In the genomic region with DNA sequence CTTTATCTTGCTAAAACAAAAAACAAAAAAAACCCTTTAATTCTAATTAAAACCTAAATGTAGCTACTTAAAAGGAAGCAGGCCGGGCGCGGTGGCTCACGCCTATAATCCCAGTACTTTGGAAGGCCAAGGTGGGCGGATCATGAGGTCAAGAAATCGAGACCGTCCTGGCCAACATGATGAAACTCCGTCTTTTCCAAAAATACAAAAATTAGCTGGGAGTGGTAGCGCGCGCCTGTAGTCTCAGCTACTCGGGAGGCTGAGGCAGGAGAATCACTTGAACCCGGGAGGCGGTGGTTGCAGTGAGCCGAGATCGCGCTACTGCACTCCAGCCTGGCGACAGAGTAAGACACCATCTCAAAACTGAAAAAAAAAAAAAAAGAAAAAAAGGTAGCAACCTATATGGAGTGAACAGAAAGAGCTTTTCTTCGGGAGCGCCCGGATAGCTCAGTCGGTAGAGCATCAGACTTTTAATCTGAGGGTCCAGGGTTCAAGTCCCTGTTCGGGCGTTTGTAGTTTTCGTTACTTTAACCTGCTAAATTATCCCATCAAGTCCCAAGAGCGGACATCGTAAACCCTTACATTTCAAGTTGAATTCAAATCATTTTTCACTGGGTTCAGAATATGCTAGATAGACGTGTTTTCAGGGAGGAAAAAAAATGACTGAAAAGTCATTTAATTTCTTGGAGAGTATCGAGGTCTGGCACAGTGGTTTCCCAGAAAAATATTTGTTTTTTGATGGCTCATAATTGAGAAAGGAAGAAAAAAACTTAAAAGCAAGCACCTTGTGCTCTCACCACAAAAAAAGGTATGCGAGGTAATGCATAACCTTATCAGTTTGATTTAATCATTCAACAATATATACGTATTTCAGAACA, we compare ENCODE assay signal across 8 cellular contexts. TPM values are rescaled to one million over a fixed set of nuclear protein-coding genes. Genes with fewer than 3 reads are reported as not detected.
DNase-seq lines count a peak whose midpoint lies in the region; ATAC-seq lines count a peak whose summit lies in the region.

No MANE protein-coding gene starts in this region.

- H3K27ac Mint-ChIP-seq in effector memory CD8-positive, alpha-beta T cell, result peak overlapping the region; percentile 100

- H3K27me3 ChIP-seq in BLaER1 treated with 17β-estradiol and CSF1 and Interleukin-3, amounts not matched to agents 10 nM and 100 nM, result no peaks in the 10 kb centered on the region
- H3K27me3 ChIP-seq in mesendoderm (ENCODE audit: insufficient read depth, low read length, poor library complexity), result no peaks in the 10 kb centered on the region

- H2BK15ac ChIP-seq in mesendoderm (replicated peaks; ENCODE audit: low read depth), result no peak overlapping the region

- H3K79me1 ChIP-seq in mesendoderm (ENCODE audit: low read length), result no peaks in the 10 kb centered on the region

- no peaks in the 10 kb centered on the region for H3K36me3 ChIP-seq in BLaER1 treated with 17β-estradiol and CSF1 and Interleukin-3, amounts not matched to agents 10 nM and 100 nM
- no peaks in the 10 kb centered on the region for H3K36me3 ChIP-seq in mesendoderm (ENCODE audit: control insufficient read depth, insufficient read depth, low read length)

- H3K9ac ChIP-seq in BLaER1 treated with 17β-estradiol and CSF1 and Interleukin-3, amounts not matched to agents 10 nM and 100 nM, result peak overlapping the region; percentile 76 to 85 (median 83)
- H3K9ac ChIP-seq in mesendoderm (ENCODE audit: low read length), result peak overlapping the region; percentile 67

- H3K4ac ChIP-seq in mesendoderm (ENCODE audit: low read depth, low read length), result no peak overlapping the region

- no peaks in the 10 kb centered on the region for H4K20me1 ChIP-seq in BLaER1 treated with 17β-estradiol and CSF1 and Interleukin-3, amounts not matched to agents 10 nM and 100 nM

- peak overlapping the region; percentile 42 for H3K56ac ChIP-seq in mesendoderm (ENCODE audit: low read length)

- H2BK120ac ChIP-seq in mesendoderm (ENCODE audit: low read depth, low read length), result no peak overlapping the region

- peak overlapping the region; percentile 72 to 91 (median 82) for H3K4me2 ChIP-seq in BLaER1 treated with 17β-estradiol and CSF1 and Interleukin-3, amounts not matched to agents 10 nM and 100 nM
- peak overlapping the region; percentile 54 for H3K4me2 ChIP-seq in mesendoderm (ENCODE audit: low read length)

- H2BK5ac ChIP-seq in mesendoderm (ENCODE audit: low read length), result no peak overlapping the region

- DNase-seq in NCI-H748 (lab: John Stamatoyannopoulos, UW; ENCODE audit: unreplicated experiment) (peak; percentile 77), mesendoderm (peak; percentile 95)
- DNase-seq in activated CD4-positive, alpha-beta T cell treated with anti-CD3 and anti-CD28 coated beads, Interleukin-2, amount 50 U/mL, for 48 hours, result peak; percentile 80 to 83
- peak; percentile 65 to 78 (median 72) for DNase-seq in effector memory CD8-positive, alpha-beta T cell
- peak; percentile 51 for DNase-seq in stimulated activated CD8-positive, alpha-beta memory T cell treated with anti-CD3 and anti-CD28 coated beads, Interleukin-15, amount 100 ng/mL, for 1 hour (ENCODE audit: low read depth)

- no peak overlapping the region for H4K5ac ChIP-seq in mesendoderm (ENCODE audit: low read length)

- H3K4me3 ChIP-seq in BLaER1 treated with 17β-estradiol and CSF1 and Interleukin-3, amounts not matched to agents 10 nM and 100 nM, result peak overlapping the region; percentile 51 to 72 (median 64)
- peak overlapping the region; percentile 44 for H3K4me3 ChIP-seq in mesendoderm (ENCODE audit: low read length)

- peaks cover 52 to 78% (median 63%) of the 10 kb centered on the region in 10 experiments for H3K4me1 ChIP-seq in BLaER1 treated with 17β-estradiol and CSF1 and Interleukin-3, amounts not matched to agents 10 nM and 100 nM
- no peaks in the 10 kb centered on the region for H3K4me1 ChIP-seq in mesendoderm (ENCODE audit: control insufficient read depth, low read depth, low read length)

- peaks cover 0 to 2% of the 10 kb centered on the region in 2 donors for H3K9me3 Mint-ChIP-seq in effector memory CD8-positive, alpha-beta T cell

- H3K36me3 Mint-ChIP-seq in effector memory CD8-positive, alpha-beta T cell (ENCODE audit: insufficient read depth), result peaks cover 31% of the 10 kb centered on the region

- peak overlapping the region; percentile 81 to 94 (median 89) for H3K27ac ChIP-seq in BLaER1 treated with 17β-estradiol and CSF1 and Interleukin-3, amounts not matched to agents 10 nM and 100 nM
- H3K27ac ChIP-seq in mesendoderm (ENCODE audit: low read depth, low read length), result no peak overlapping the region

- H3K27me3 Mint-ChIP-seq in effector memory CD8-positive, alpha-beta T cell, result peaks cover 6 to 10% of the 10 kb centered on the region in 2 donors

- whole genome bisulfite sequencing in mesendoderm (ENCODE audit: extremely low coverage, insufficient coverage, low lambda C conversion rate), result no CpG with 5 or more reads among the region's 31 CpGs

- H3K4me1 Mint-ChIP-seq in effector memory CD8-positive, alpha-beta T cell (ENCODE audit: low read depth in 2 of 2), result peaks cover 24 to 30% of the 10 kb centered on the region in 2 donors

- H3K4me3 Mint-ChIP-seq in effector memory CD8-positive, alpha-beta T cell, result peak overlapping the region; percentile 94 to 97

- no peaks in the 10 kb centered on the region for H3K79me2 ChIP-seq in mesendoderm (ENCODE audit: control insufficient read depth, insufficient read depth, low read length)

- no peak overlapping the region for H4K8ac ChIP-seq in mesendoderm (ENCODE audit: low read depth, low read length)

- H3K18ac ChIP-seq in mesendoderm (ENCODE audit: low read length), result no peak overlapping the region

- H3K23ac ChIP-seq in mesendoderm (ENCODE audit: low read length), result no peak overlapping the region

- ATAC-seq in GM19455 (IDR thresholded peaks at IDR 0.05; ENCODE audit: unreplicated experiment), result peak; percentile 70
- ATAC-seq in HG03565 (IDR thresholded peaks at IDR 0.05; ENCODE audit: unreplicated experiment), result peak; percentile 59
- ATAC-seq in effector memory CD8-positive, alpha-beta T cell (replicated peaks), result peak; percentile 48

- no peak overlapping the region for H2AK5ac ChIP-seq in mesendoderm (ENCODE audit: low read length)

- H3K9me3 ChIP-seq in BLaER1 treated with 17β-estradiol and CSF1 and Interleukin-3, amounts not matched to agents 10 nM and 100 nM (replicated peaks in 1 of 11), result peaks cover 0 to 22% (median 9%) of the 10 kb centered on the region in 11 experiments; a peak in 14 of 22 replicates

RNA-seq across cellular contexts. Expression of a gene that starts 9.9 kb away (rescaled TPM):
- 10.9 TPM for polyA plus RNA-seq in mesendoderm (2013, experiment 1 of 2)
- polyA plus RNA-seq in mesendoderm (2013, experiment 2 of 2), result 10.7 TPM

RNA-seq across cellular contexts. Expression of a gene that starts 11.7 kb away (rescaled TPM):
- 6.1 TPM for polyA plus RNA-seq in mesendoderm (2013, experiment 1 of 2)
- polyA plus RNA-seq in mesendoderm (2013, experiment 2 of 2), result 6.1 TPM
